17 cellular contexts compared by ENCODE assay signal in the genomic region with DNA sequence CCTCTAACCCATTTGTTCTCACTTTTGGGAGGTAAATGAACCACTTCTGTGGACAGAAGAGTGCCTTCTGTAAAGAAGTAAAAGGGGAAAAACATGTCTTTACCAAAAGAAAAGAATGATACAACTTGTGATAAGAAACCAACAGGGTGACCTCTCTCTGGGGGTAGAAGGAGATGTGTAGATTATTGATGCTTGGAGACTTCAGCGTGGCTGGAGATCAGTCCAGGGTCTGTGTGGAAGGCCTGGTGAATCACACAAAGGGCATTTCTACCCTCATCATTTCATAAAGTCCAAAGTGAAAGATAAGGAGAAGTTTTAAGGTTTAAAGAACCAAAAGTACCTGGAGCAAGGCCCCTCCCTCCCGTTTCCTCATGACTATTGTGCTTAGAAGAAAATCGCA.
DNase-seq lines count a peak whose midpoint lies in the region; ATAC-seq, FAIRE-seq and TF ChIP-seq lines count a peak whose summit lies in the region.
"Had no signal": no experiment of that assay in that cellular context is flagged by ENCODE, and none has a peak within 500 bp of the region (broad histone marks: within the 10 kb centered on the region; RNA-seq: fewer than 3 reads in every experiment).

No MANE protein-coding gene starts in this region.

- H3K27ac ChIP-seq in CD8-positive, alpha-beta memory T cell (ENCODE audit: low read depth, low read length): no peak overlapping the region
- H3K27ac ChIP-seq in gastrocnemius medialis: peak overlapping the region; percentile 50 to 75 (median 58)
- H3K27ac ChIP-seq: SJSA1 had no signal

- peaks cover 79% of the 10 kb centered on the region for H3K4me1 ChIP-seq in CD8-positive, alpha-beta memory T cell (ENCODE audit: insufficient read depth, low read length)
- peaks cover 46 to 61% of the 10 kb centered on the region in 2 donors for H3K4me1 ChIP-seq in gastrocnemius medialis
- H3K4me1 ChIP-seq: SJSA1 had no signal

- CTCF ChIA-PET in CD8-positive, alpha-beta memory T cell (lab: Charles Lee): interaction anchor here (1.8 kb wide), 1 partner anchor 20 kb away, joined by 4 read pairs; no protein-coding TSS in a partner anchor

- peaks cover 70 to 85% (median 84%) of the 10 kb centered on the region in 3 donors for H3K4me1 Mint-ChIP-seq in CD8-positive, alpha-beta memory T cell
- H3K4me1 Mint-ChIP-seq in central memory CD8-positive, alpha-beta T cell: peaks cover 79% of the 10 kb centered on the region

- no peak for FAIRE-seq in GM12891 (lab: Jason Lieb, UNC)
- FAIRE-seq: GM12878 had no signal

- TF ChIP-seq CTCF in gastrocnemius medialis (IDR thresholded peaks at IDR 0.05 in 4 of 5, conservative IDR thresholded peaks at IDR 0.05 in 1 of 5): no peak

- intact Hi-C loops in gastrocnemius medialis (cut with DNase I; ENCODE audit: low total_unique reads): no loop called here

- no peaks in the 10 kb centered on the region for H3K9me3 ChIP-seq in CD8-positive, alpha-beta memory T cell (ENCODE audit: low read length)
- H3K9me3 ChIP-seq in gastrocnemius medialis: no peaks in the 10 kb centered on the region
- H3K9me3 ChIP-seq: testis had no signal

- peaks cover 0 to 8% (median 2%) of the 10 kb centered on the region in 5 donors for H3K9me3 Mint-ChIP-seq in CD8-positive, alpha-beta memory T cell
- peaks cover 5% of the 10 kb centered on the region for H3K9me3 Mint-ChIP-seq in central memory CD8-positive, alpha-beta T cell

- no peak for DNase-seq in CD8-positive, alpha-beta memory T cell
- DNase-seq in NCI-H226 (peak; percentile 43), gastrocnemius medialis (no peak), GM12891 (ENCODE audit: insufficient read length, low spot score) (no peak)
- no peak for DNase-seq in central memory CD8-positive, alpha-beta T cell (ENCODE audit: low spot score in 2 of 2)
- DNase-seq: C1 segment of cervical spinal cord, foreskin melanocyte, KBM-7, mesendoderm, NCI-H1105 treated with DMSO at 0.1 percent for 48 hours, NCI-H2227 treated with DMSO at 0.1 percent for 48 hours, testis had no signal

- H3K4me3 ChIP-seq in CD8-positive, alpha-beta memory T cell (ENCODE audit: low read length): no peak overlapping the region
- no peak overlapping the region for H3K4me3 ChIP-seq in gastrocnemius medialis
- H3K4me3 ChIP-seq: GM12878, SJSA1, testis had no signal

- peak overlapping the region in 6 of 7 donors; percentile 10 to 61 (median 28) for H3K4me3 Mint-ChIP-seq in CD8-positive, alpha-beta memory T cell
- peak overlapping the region; percentile 10 for H3K4me3 Mint-ChIP-seq in central memory CD8-positive, alpha-beta T cell

- POLR2A ChIA-PET in CD8-positive, alpha-beta memory T cell (lab: Charles Lee): no interaction called here

- H3K36me3 ChIP-seq in CD8-positive, alpha-beta memory T cell (ENCODE audit: insufficient read depth, low read length): peaks cover 9% of the 10 kb centered on the region
- no peaks in the 10 kb centered on the region for H3K36me3 ChIP-seq in gastrocnemius medialis

- peaks cover 11 to 72% (median 25%) of the 10 kb centered on the region in 3 donors for H3K36me3 Mint-ChIP-seq in CD8-positive, alpha-beta memory T cell
- peaks cover 28% of the 10 kb centered on the region for H3K36me3 Mint-ChIP-seq in central memory CD8-positive, alpha-beta T cell (ENCODE audit: insufficient read depth)

- no peaks in the 10 kb centered on the region for H3K27me3 Mint-ChIP-seq in CD8-positive, alpha-beta memory T cell
- no peaks in the 10 kb centered on the region for H3K27me3 Mint-ChIP-seq in central memory CD8-positive, alpha-beta T cell

- H3K27me3 ChIP-seq in CD8-positive, alpha-beta memory T cell (ENCODE audit: insufficient read depth, low read length, poor library complexity, severe bottlenecking): no peaks in the 10 kb centered on the region
- H3K27me3 ChIP-seq in gastrocnemius medialis: no peaks in the 10 kb centered on the region
- H3K27me3 ChIP-seq: SJSA1, testis had no signal

- in situ Hi-C loops in gastrocnemius medialis (cut with MboI; ENCODE audit: low sequenced_read_pairs in 4 of 4): no loop called here

- no peak for ATAC-seq in central memory CD8-positive, alpha-beta T cell (replicated peaks; ENCODE audit: extremely low read depth, poor library complexity, severe bottlenecking)
- ATAC-seq in gastrocnemius medialis: no peak
- ATAC-seq in HG03175 (IDR thresholded peaks at IDR 0.05; ENCODE audit: unreplicated experiment): no peak
- ATAC-seq in GM21528 (IDR thresholded peaks at IDR 0.05; ENCODE audit: low FRiP score, unreplicated experiment): no peak
- ATAC-seq: GM12878, HCT116 had no signal

- H3K27ac Mint-ChIP-seq in CD8-positive, alpha-beta memory T cell: peak overlapping the region; percentile 2 to 94 (median 54)
- peak overlapping the region; percentile 80 for H3K27ac Mint-ChIP-seq in central memory CD8-positive, alpha-beta T cell (ENCODE audit: low read depth)

- TF ChIP-seq POLR2A in gastrocnemius medialis (IDR thresholded peaks at IDR 0.05) (no peak), GM12891 (IDR thresholded peaks at IDR 0.05; ENCODE audit: low read depth, low read length) (no peak)

TF ChIP-seq in GM12891, 5 proteins besides CTCF, POLR2A, EP300 and RAD21:
- TF ChIP-seq PAX5 (IDR thresholded peaks at IDR 0.05; ENCODE audit: insufficient read depth, low read length, severe bottlenecking) (no peak), TAF1 (IDR thresholded peaks at IDR 0.05; ENCODE audit: low read depth, low read length) (no peak), POU2F2 (IDR thresholded peaks at IDR 0.05; ENCODE audit: low read depth, low read length) (no peak), SPI1 (IDR thresholded peaks at IDR 0.05; ENCODE audit: low read depth, low read length) (no peak), POLR2AphosphoS5 (IDR thresholded peaks at IDR 0.05; ENCODE audit: low read depth, low read length) (no peak)
TF ChIP-seq in GM12891: peak in this region for 0.
